In the genomic region with DNA sequence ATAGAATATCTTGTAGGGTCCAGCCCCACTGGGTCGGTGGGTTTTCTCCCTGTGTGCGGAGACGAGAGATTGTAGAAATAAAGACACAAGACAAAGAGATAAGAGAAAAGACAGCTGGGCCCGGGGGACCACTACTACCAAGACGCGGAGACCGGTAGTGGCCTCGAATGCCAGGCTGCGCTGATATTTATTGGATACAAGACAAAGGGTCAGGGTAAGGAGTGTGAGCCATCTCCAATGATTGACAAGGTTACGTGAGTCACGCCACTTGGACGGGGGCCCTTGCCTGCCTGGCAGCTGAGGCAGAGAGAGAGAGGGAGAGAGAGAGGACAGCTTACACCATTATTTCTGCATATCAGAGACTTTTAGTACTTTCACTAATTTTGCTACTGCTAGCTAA, we compare ENCODE assay signal across 8 cellular contexts. TPM values are rescaled to one million over a fixed set of nuclear protein-coding genes. Genes with fewer than 3 reads are reported as not detected.
"Had no signal": no experiment of that assay in that cellular context is flagged by ENCODE, and none has a peak within 500 bp of the region (broad histone marks: within the 10 kb centered on the region; RNA-seq: fewer than 3 reads in every experiment).

No MANE protein-coding gene starts in this region.

RNA-seq across cellular contexts. Expression of a gene that starts 33.8 kb away (rescaled TPM):
- total RNA-seq: activated CD4-positive, alpha-beta T cell treated with anti-CD3 and anti-CD28 coated beads, Interleukin-2, amount 10 ng/mL, durations not matched to agents 24 days and 14 days; activated CD8-positive, alpha-beta T cell treated with anti-CD3 and anti-CD28 coated beads, Interleukin-2, amount 10 ng/mL, durations not matched to agents 7 days and 5 days; glomerular endothelial cell; natural killer cell; occipital lobe; posterior vena cava; T-helper 2 cell treated with Interferon-gamma antibody and Interleukin-4, amounts not matched to agents 100 ng/mL and 5 ng/mL, for 36 hours had no signal
- polyA plus RNA-seq: urinary bladder had no signal
